16 cellular contexts compared by ENCODE assay signal in genomic region chr20:63522981-63523611, GRCh38. TPM values are rescaled to one million over a fixed set of nuclear protein-coding genes. Genes with fewer than 3 reads are reported as not detected.
DNase-seq lines count a peak whose midpoint lies in the region; ATAC-seq and TF ChIP-seq lines count a peak whose summit lies in the region.
"Had no signal": no experiment of that assay in that cellular context is flagged by ENCODE, and none has a peak within 500 bp of the region (broad histone marks: within the 10 kb centered on the region; RNA-seq: fewer than 3 reads in every experiment).

No MANE protein-coding gene starts in this region.

- TF ChIP-seq CTCF in Loucy (conservative IDR thresholded peaks at IDR 0.05; ENCODE audit: low read length) (no peak), ovary (IDR thresholded peaks at IDR 0.05) (no peak)

- peak overlapping the region; percentile 65 for H3K4me3 Mint-ChIP-seq in activated T-cell treated with anti-CD3 and anti-CD28 coated beads, Interleukin-2, amount 50 U/mL, for 24 hours
- H3K4me3 Mint-ChIP-seq in activated T-cell treated with anti-CD3 and anti-CD28 coated beads, Interleukin-2, amount 50 U/mL, for 72 hours = no peak overlapping the region

- H2AFZ ChIP-seq in Loucy (ENCODE audit: low read length) = no peak overlapping the region

- no peaks in the 10 kb centered on the region; the same call in 1 of the 2 replicates for H3K36me3 ChIP-seq in Loucy (ENCODE audit: insufficient read depth, low read length)
- H3K36me3 ChIP-seq in ovary = no peaks in the 10 kb centered on the region

- no peaks in the 10 kb centered on the region for H3K27me3 Mint-ChIP-seq in activated T-cell treated with anti-CD3 and anti-CD28 coated beads, Interleukin-2, amount 50 U/mL, for 24 hours
- H3K27me3 Mint-ChIP-seq in activated T-cell treated with anti-CD3 and anti-CD28 coated beads, Interleukin-2, amount 50 U/mL, for 72 hours (ENCODE audit: low read depth) = peaks cover 6% of the 10 kb centered on the region

- H3K27ac Mint-ChIP-seq in activated T-cell treated with anti-CD3 and anti-CD28 coated beads, Interleukin-2, amount 50 U/mL, for 24 hours = no peak overlapping the region
- no peak overlapping the region for H3K27ac Mint-ChIP-seq in activated T-cell treated with anti-CD3 and anti-CD28 coated beads, Interleukin-2, amount 50 U/mL, for 72 hours

- H3K9ac ChIP-seq in Loucy (ENCODE audit: low read depth, low read length, poor library complexity, severe bottlenecking) = no peak overlapping the region

- ATAC-seq in activated T-cell treated with anti-CD3 and anti-CD28 coated beads, Interleukin-2, amount 50 U/mL, for 72 hours (replicated peaks in 1 of 2) = no peak
- ATAC-seq in left cardiac atrium (no peak), GM18867 (IDR thresholded peaks at IDR 0.05; ENCODE audit: unreplicated experiment) (no peak), HG02852 (IDR thresholded peaks at IDR 0.05; ENCODE audit: unreplicated experiment) (no peak)
- ATAC-seq: A549, body of pancreas, upper lobe of right lung had no signal

- H3K4me3 ChIP-seq in Loucy (ENCODE audit: low read length, poor library complexity, severe bottlenecking) = no peak overlapping the region
- H3K4me3 ChIP-seq in ovary = no peak overlapping the region
- H3K4me3 ChIP-seq: A549, body of pancreas, SJCRH30 had no signal

- peaks cover 2% of the 10 kb centered on the region for H3K9me3 Mint-ChIP-seq in activated T-cell treated with anti-CD3 and anti-CD28 coated beads, Interleukin-2, amount 50 U/mL, for 24 hours
- peaks cover 3 to 5% of the 10 kb centered on the region in 2 donors for H3K9me3 Mint-ChIP-seq in activated T-cell treated with anti-CD3 and anti-CD28 coated beads, Interleukin-2, amount 50 U/mL, for 72 hours

- peak; percentile 28 for DNase-seq in activated T-cell treated with anti-CD3 and anti-CD28 coated beads, Interleukin-2, amount 50 U/mL, for 24 hours
- no peak for DNase-seq in activated T-cell treated with anti-CD3 and anti-CD28 coated beads, Interleukin-2, amount 50 U/mL, for 72 hours
- peak; percentile 30 for DNase-seq in left cardiac atrium
- peak in 3 of 5 donors; percentile 45 to 55 (median 48) for DNase-seq in ovary
- DNase-seq in NCI-H1930 (lab: John Stamatoyannopoulos, UW) = no peak
- DNase-seq: effector memory CD4-positive, alpha-beta T cell; islet precursor cell; NCI-H2029 treated with DMSO at 0.1 percent for 48 hours; NCI-H82; upper lobe of right lung had no signal

- WGBS in ovary, 3 donors = 88 to 96% (median 90%) methylated on average over 11 of the region's 11 CpGs

- no peaks in the 10 kb centered on the region for H3K9me2 ChIP-seq in Loucy (replicated peaks; ENCODE audit: low read depth, low read length)

- 0 out of 2 replicates have a peak, but pooled peaks cover 3% of the 10 kb centered on the region for H3F3A ChIP-seq in Loucy (ENCODE audit: low read depth)

- H3K4me1 Mint-ChIP-seq in activated T-cell treated with anti-CD3 and anti-CD28 coated beads, Interleukin-2, amount 50 U/mL, for 24 hours (ENCODE audit: low read depth) = peaks cover 16% of the 10 kb centered on the region
- peaks cover 25% of the 10 kb centered on the region for H3K4me1 Mint-ChIP-seq in activated T-cell treated with anti-CD3 and anti-CD28 coated beads, Interleukin-2, amount 50 U/mL, for 72 hours (ENCODE audit: low read depth)

- peak overlapping the region; percentile 97 for H3K4me2 ChIP-seq in Loucy (ENCODE audit: low read depth, low read length, poor library complexity, severe bottlenecking)

- peaks cover 27% of the 10 kb centered on the region for H4K20me1 ChIP-seq in Loucy (ENCODE audit: insufficient read depth, low read length, poor library complexity, severe bottlenecking)

- peaks cover 26% of the 10 kb centered on the region for H3K79me2 ChIP-seq in Loucy (ENCODE audit: insufficient read depth, low read length)

- peaks cover 27% of the 10 kb centered on the region for H3K4me1 ChIP-seq in Loucy (ENCODE audit: insufficient read depth, low read length, poor library complexity, severe bottlenecking)
- peaks cover 10% of the 10 kb centered on the region for H3K4me1 ChIP-seq in ovary (ENCODE audit: insufficient read depth)

- H3K27ac ChIP-seq in ovary = no peak overlapping the region
- H3K27ac ChIP-seq: A549, body of pancreas, SJCRH30, upper lobe of right lung had no signal

- H3K27me3 ChIP-seq in Loucy (ENCODE audit: insufficient read depth, low read length, poor library complexity, severe bottlenecking) (no peaks in the 10 kb centered on the region), ovary (no peaks in the 10 kb centered on the region)
- H3K27me3 ChIP-seq: body of pancreas, SJCRH30, upper lobe of right lung had no signal

- H3K36me3 Mint-ChIP-seq in activated T-cell treated with anti-CD3 and anti-CD28 coated beads, Interleukin-2, amount 50 U/mL, for 24 hours (ENCODE audit: low read depth) = peaks cover 31% of the 10 kb centered on the region
- peaks cover 8 to 17% of the 10 kb centered on the region in 2 donors for H3K36me3 Mint-ChIP-seq in activated T-cell treated with anti-CD3 and anti-CD28 coated beads, Interleukin-2, amount 50 U/mL, for 72 hours (ENCODE audit: insufficient read depth in 2 of 2)

- no peaks in the 10 kb centered on the region for H3K9me3 ChIP-seq in Loucy (ENCODE audit: insufficient read depth, low read depth, low read length)
- no peaks in the 10 kb centered on the region for H3K9me3 ChIP-seq in ovary
- H3K9me3 ChIP-seq: body of pancreas, SJCRH30, upper lobe of right lung had no signal

- no peak for TF ChIP-seq EP300 in ovary (IDR thresholded peaks at IDR 0.05)

- intact Hi-C loops in left cardiac atrium (cut with DNase I) (no loop called here), ovary (cut with DNase I) (no loop called here)

- no peak for TF ChIP-seq POLR2A in ovary (IDR thresholded peaks at IDR 0.05)

RNA-seq across cellular contexts. Expression of gene PPDPF, which starts 2.5 kb away (rescaled TPM):
- 100 to 1,000 TPM in 1 of 2 donors, 10 to 100 TPM in 1; 91.0 to 130 TPM for total RNA-seq in activated T-cell treated with anti-CD3 and anti-CD28 coated beads, Interleukin-2, amount 50 U/mL, for 72 hours
- total RNA-seq in left cardiac atrium (100 to 1,000 TPM; 215 to 241 TPM), ovary (100 to 1,000 TPM in 6 of 7 donors, 10 to 100 TPM in 1; 53.8 to 315 (median 201) TPM)
- polyA plus RNA-seq in ovary = 100 to 1,000 TPM in 1 of 2 donors, 1 to 10 TPM in 1; 4.9 to 232 TPM

RNA-seq across cellular contexts. Expression of gene PTK6, which starts 14.1 kb away (rescaled TPM):
- 1 to 10 TPM in 1 of 2 donors, under 1 TPM in 1; 0.97 to 1.2 TPM for total RNA-seq in activated T-cell treated with anti-CD3 and anti-CD28 coated beads, Interleukin-2, amount 50 U/mL, for 72 hours
- under 1 TPM in 1 of 2 donors, not detected in 1; 0.29 TPM for total RNA-seq in left cardiac atrium
- total RNA-seq in ovary = under 1 TPM in 5 of 7 donors, not detected in 2; 0.08 to 0.46 (median 0.15) TPM
- under 1 TPM; 0.07 to 0.08 TPM for polyA plus RNA-seq in ovary

RNA-seq across cellular contexts. Expression of gene EEF1A2, which starts 24.2 kb away (rescaled TPM):
- total RNA-seq in activated T-cell treated with anti-CD3 and anti-CD28 coated beads, Interleukin-2, amount 50 U/mL, for 72 hours = 1 to 10 TPM in 1 of 2 donors, under 1 TPM in 1; 0.94 to 8.3 TPM
- total RNA-seq in left cardiac atrium (100 to 1,000 TPM; 656 to 679 TPM), ovary (under 1 TPM; 0.36 to 0.94 (median 0.69) TPM)
- polyA plus RNA-seq in ovary = 1 to 10 TPM in 1 of 2 donors, under 1 TPM in 1; 0.25 to 1.3 TPM

RNA-seq across cellular contexts. Expression of gene SRMS, which starts 24.5 kb away (rescaled TPM):
- not detected for total RNA-seq in activated T-cell treated with anti-CD3 and anti-CD28 coated beads, Interleukin-2, amount 50 U/mL, for 72 hours
- total RNA-seq in left cardiac atrium (not detected), ovary (not detected)
- polyA plus RNA-seq in ovary = not detected
- total RNA-seq: body of pancreas, SJCRH30, upper lobe of right lung had no signal
- polyA plus RNA-seq: A549 had no signal

RNA-seq across cellular contexts. Expression of gene FNDC11, which starts 30.9 kb away (rescaled TPM):
- total RNA-seq in activated T-cell treated with anti-CD3 and anti-CD28 coated beads, Interleukin-2, amount 50 U/mL, for 72 hours = under 1 TPM; 0.67 to 0.74 TPM
- total RNA-seq in left cardiac atrium (under 1 TPM in 1 of 2 donors, not detected in 1; 0.08 TPM), ovary (1 to 10 TPM in 1 of 7 donors, under 1 TPM in 5, not detected in 1; 0.10 to 5.5 (median 0.36) TPM)
- under 1 TPM in 1 of 2 donors, not detected in 1; 0.35 TPM for polyA plus RNA-seq in ovary

Comparison
In these comparisons a context has a peak if more than half of its experiments do, and no peak if none do; other contexts are left out.
1. DNase-seq: peak in activated T-cell treated with anti-CD3 and anti-CD28 coated beads, Interleukin-2, amount 50 U/mL, for 24 hours (single experiment), left cardiac atrium (single experiment) and ovary (3 of 5); none in activated T-cell treated with anti-CD3 and anti-CD28 coated beads, Interleukin-2, amount 50 U/mL, for 72 hours (0 of 2) and NCI-H1930 (0 of 2).
2. RNA of gene EEF1A2, which starts 24.2 kb away (total RNA-seq): 656 to 679 TPM in left cardiac atrium; 0.94 to 8.3 TPM in activated T-cell treated with anti-CD3 and anti-CD28 coated beads, Interleukin-2, amount 50 U/mL, for 72 hours and 0.36 to 0.94 TPM in ovary; every median in the first group is over 10 times any median in the second.